In the genomic region with DNA sequence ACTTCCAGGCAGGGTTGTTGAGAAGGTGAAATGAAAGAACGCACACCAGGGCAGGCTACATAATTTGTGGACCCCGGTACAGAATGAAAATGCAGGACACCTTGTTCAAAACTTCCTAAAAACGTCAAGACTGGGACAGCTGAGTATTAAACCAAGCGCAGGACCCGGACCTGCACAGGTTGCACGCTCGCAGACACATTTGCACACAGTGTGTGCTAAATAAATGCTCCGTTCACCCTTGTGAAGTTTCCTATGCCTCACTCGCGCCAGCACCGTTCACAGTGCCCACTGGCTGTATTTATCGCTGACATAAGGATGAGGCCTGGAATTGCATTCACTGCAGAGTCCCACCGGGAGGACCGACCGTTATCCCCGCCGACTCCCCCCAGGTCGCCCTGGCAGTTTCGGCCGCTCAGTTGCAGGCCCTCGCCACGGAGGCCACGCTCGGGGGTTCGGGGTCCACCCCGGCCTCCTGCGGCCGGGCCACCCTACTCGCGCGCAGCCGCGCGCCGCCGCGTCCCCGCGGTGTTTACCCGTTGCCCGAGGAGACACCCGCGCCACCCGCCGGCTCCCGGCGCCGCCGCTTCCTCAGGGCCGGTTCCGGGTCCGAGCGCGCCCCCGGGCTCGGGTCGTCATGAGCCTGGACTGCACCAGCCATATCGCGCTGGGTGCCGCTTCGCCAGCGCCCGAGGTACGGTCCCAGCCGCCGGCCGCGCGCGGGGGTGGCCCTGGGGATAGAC, we compare ENCODE assay signal across 9 cellular contexts. TPM values are rescaled to one million over a fixed set of nuclear protein-coding genes. Genes with fewer than 3 reads are reported as not detected.
DNase-seq lines count a peak whose midpoint lies in the region; ATAC-seq, FAIRE-seq and TF ChIP-seq lines count a peak whose summit lies in the region.
"Had no signal": no experiment of that assay in that cellular context is flagged by ENCODE, and none has a peak within 500 bp of the region (broad histone marks: within the 10 kb centered on the region; RNA-seq: fewer than 3 reads in every experiment).

A gene with protein sequence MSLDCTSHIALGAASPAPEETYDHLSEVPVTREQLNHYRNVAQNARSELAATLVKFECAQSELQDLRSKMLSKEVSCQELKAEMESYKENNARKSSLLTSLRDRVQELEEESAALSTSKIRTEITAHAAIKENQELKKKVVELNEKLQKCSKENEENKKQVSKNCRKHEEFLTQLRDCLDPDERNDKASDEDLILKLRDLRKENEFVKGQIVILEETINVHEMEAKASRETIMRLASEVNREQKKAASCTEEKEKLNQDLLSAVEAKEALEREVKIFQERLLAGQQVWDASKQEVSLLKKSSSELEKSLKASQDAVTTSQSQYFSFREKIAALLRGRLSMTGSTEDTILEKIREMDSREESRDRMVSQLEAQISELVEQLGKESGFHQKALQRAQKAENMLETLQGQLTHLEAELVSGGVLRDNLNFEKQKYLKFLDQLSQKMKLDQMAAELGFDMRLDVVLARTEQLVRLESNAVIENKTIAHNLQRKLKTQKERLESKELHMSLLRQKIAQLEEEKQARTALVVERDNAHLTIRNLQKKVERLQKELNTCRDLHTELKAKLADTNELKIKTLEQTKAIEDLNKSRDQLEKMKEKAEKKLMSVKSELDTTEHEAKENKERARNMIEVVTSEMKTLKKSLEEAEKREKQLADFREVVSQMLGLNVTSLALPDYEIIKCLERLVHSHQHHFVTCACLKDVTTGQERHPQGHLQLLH (plus strand): TSS at position 523 of the 740 bp plus-strand sequence. CDS start 112 bp downstream, at position 635.

- TF ChIP-seq CTCF in bronchial epithelial cell (IDR thresholded peaks at IDR 0.05; ENCODE audit: insufficient read depth, low read length, severe bottlenecking), result no peak

- no peaks in the 10 kb centered on the region for H3K9me3 ChIP-seq in skeletal muscle tissue (ENCODE audit: control insufficient read depth in 3 of 3, low read length in 3 of 3)

- peak; percentile 19 for DNase-seq in NCI-H2227 (lab: John Stamatoyannopoulos, UW; ENCODE audit: unreplicated experiment)
- no peak for DNase-seq in NCI-H2227 treated with DMSO at 0.1 percent for 48 hours (lab: John Stamatoyannopoulos, UW)
- peak; percentile 55 for DNase-seq in NCI-H146 (lab: John Stamatoyannopoulos, UW)
- no peak for DNase-seq in bronchial epithelial cell (ENCODE audit: low read depth)
- peak; percentile 18 for DNase-seq in inferior parietal cortex (ENCODE audit: extremely low spot score)
- no peak for DNase-seq in NCI-H2171 (lab: John Stamatoyannopoulos, UW)

- peaks cover 13 to 16% (median 15%) of the 10 kb centered on the region in 3 donors for H3K4me1 ChIP-seq in skeletal muscle tissue (ENCODE audit: control insufficient read depth in 3 of 3, insufficient read depth in 3 of 3, low read length in 3 of 3)

- ATAC-seq in GM21381 (IDR thresholded peaks at IDR 0.05; ENCODE audit: unreplicated experiment), result no peak

- H3K36me3 ChIP-seq in bronchial epithelial cell (ENCODE audit: control insufficient read depth, insufficient read depth, low read length) (no peaks in the 10 kb centered on the region), skeletal muscle tissue (ENCODE audit: control insufficient read depth in 3 of 3, insufficient read depth in 3 of 3, low read length in 3 of 3) (no peaks in the 10 kb centered on the region)

- peak within 1 kb of the TSS; percentile 65 to 69 (median 67) for H3K9ac ChIP-seq in skeletal muscle tissue (ENCODE audit: low read depth in 1 of 3, low read length in 3 of 3)

- H3K27me3 ChIP-seq in bronchial epithelial cell (ENCODE audit: control insufficient read depth, insufficient read depth, low read length) (peaks cover 2% of the 10 kb centered on the region), skeletal muscle tissue (ENCODE audit: control insufficient read depth in 3 of 3, insufficient read depth in 3 of 3, low read length in 3 of 3) (peaks cover 7 to 32% (median 23%) of the 10 kb centered on the region in 3 donors)

- H3K27ac ChIP-seq in skeletal muscle tissue (ENCODE audit: low read depth, low read length), result peak within 1 kb of the TSS; percentile 62
- H3K27ac ChIP-seq: C4-2B had no signal

- no peak for FAIRE-seq in bronchial epithelial cell (lab: Jason Lieb, UNC)

- H3K4me3 ChIP-seq in bronchial epithelial cell (ENCODE audit: low read depth, low read length) (peak within 1 kb of the TSS; percentile 43), skeletal muscle tissue (ENCODE audit: low read length in 3 of 3) (peak within 1 kb of the TSS; percentile 76 to 82 (median 77))

RNA-seq across cellular contexts. Expression of the gene that starts here (rescaled TPM):
- total RNA-seq in bronchial epithelial cell (not detected in 2 replicates), skeletal muscle tissue (1.0 TPM)

Comparison
In these comparisons a context has a peak if more than half of its experiments do, and no peak if none do; other contexts are left out.
1. DNase-seq: peak in NCI-H2227 (single experiment), NCI-H146 (single experiment) and inferior parietal cortex (single experiment); none in NCI-H2227 treated with DMSO at 0.1 percent for 48 hours (single experiment), bronchial epithelial cell (single experiment) and NCI-H2171 (single experiment).